ENCODE assay signal across 16 cellular contexts in the genomic region with DNA sequence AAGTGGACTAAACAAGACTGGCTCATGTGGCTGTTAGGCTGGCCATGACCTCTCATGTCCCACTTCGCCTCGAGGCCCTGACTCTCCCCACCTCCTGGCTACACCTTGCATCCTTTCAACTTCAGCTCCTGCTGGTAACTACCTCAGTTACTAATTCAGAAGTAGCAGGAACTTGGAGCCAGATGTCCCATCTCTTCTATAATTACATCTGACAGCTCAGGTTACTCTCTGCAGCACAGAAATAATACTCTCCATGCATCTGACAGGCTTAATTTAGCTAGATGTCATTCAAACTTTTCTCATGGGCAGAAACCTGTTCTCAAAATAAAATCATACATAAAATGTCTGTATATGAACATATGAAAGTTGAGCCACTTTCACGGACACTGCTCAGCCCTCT.
A peak's percentile ranks its signal among the peaks of the same experiment; 100 is the strongest.
DNase-seq lines count a peak whose midpoint lies in the region; ATAC-seq and TF ChIP-seq lines count a peak whose summit lies in the region.
"Had no signal": no experiment of that assay in that cellular context is flagged by ENCODE, and none has a peak within 500 bp of the region (broad histone marks: within the 10 kb centered on the region; RNA-seq: fewer than 3 reads in every experiment).

No MANE protein-coding gene starts in this region.

- H3K79me2 ChIP-seq in SK-N-SH (ENCODE audit: insufficient read depth) = no peaks in the 10 kb centered on the region

- H2AFZ ChIP-seq in SK-N-SH (ENCODE audit: low read depth) = no peak overlapping the region
- H2AFZ ChIP-seq: GM23248 had no signal

- CTCF ChIA-PET in SK-N-SH (lab: Yijun Ruan, JAX) = no interaction called here

- no peak overlapping the region for H3K4me2 ChIP-seq in SK-N-SH
- H3K4me2 ChIP-seq: BLaER1 treated with 17β-estradiol and CSF1 and Interleukin-3, amounts not matched to agents 10 nM and 100 nM had no signal

- no peak overlapping the region for H3K4me3 ChIP-seq in SK-N-SH (ENCODE audit: low read depth in 2 of 2, low read length in 1 of 2)
- H3K4me3 ChIP-seq: BLaER1 treated with 17β-estradiol and CSF1 and Interleukin-3, amounts not matched to agents 10 nM and 100 nM; GM23248 had no signal

- no peak overlapping the region for H3K9ac ChIP-seq in SK-N-SH
- H3K9ac ChIP-seq: BLaER1 treated with 17β-estradiol and CSF1 and Interleukin-3, amounts not matched to agents 10 nM and 100 nM; GM23248 had no signal

- TF ChIP-seq RAD21 in SK-N-SH (IDR thresholded peaks at IDR 0.05; ENCODE audit: low read length) = no peak

- ATAC-seq in SK-N-SH treated with all-trans-retinoic acid at 6 μM for 48 hours = no peak; the same call in 2 of the 3 replicates
- ATAC-seq: HCT116 had no signal

- H3K36me3 Mint-ChIP-seq in nephron progenitor cell (ENCODE audit: low read depth) = no peaks in the 10 kb centered on the region
- no peaks in the 10 kb centered on the region for H3K36me3 Mint-ChIP-seq in type B pancreatic cell
- H3K36me3 Mint-ChIP-seq: CD4-positive, CD25-positive, alpha-beta regulatory T cell had no signal

- WGBS in SK-N-SH (ENCODE audit: low lambda C conversion rate) = 23% methylated on average over 3 of the region's 3 CpGs

- no peak for DNase-seq in SK-N-SH
- peak; percentile 20 to 84 for DNase-seq in NCI-H524 (lab: John Stamatoyannopoulos, UW)
- no peak for DNase-seq in nephron progenitor cell
- no peak for DNase-seq in stimulated activated CD4-positive, alpha-beta T cell treated with anti-CD3 and anti-CD28 coated beads, Interleukin-1b, Interleukin-23, amount 100 ng/mL, for 48 hours
- DNase-seq in cerebellar cortex (ENCODE audit: low spot score) = no peak
- no peak for DNase-seq in type B pancreatic cell (ENCODE audit: extremely low spot score, unreplicated experiment)
- DNase-seq: 8988T; AML-193; CD4-positive, CD25-positive, alpha-beta regulatory T cell; DMS153; DMS79 treated with DMSO at 0.1 percent for 48 hours; EL; GM23248 had no signal

- H4K20me1 ChIP-seq in SK-N-SH (ENCODE audit: insufficient read depth) = no peaks in the 10 kb centered on the region
- H4K20me1 ChIP-seq: BLaER1 treated with 17β-estradiol and CSF1 and Interleukin-3, amounts not matched to agents 10 nM and 100 nM had no signal

- H3K9me2 ChIP-seq in SK-N-SH = no peaks in the 10 kb centered on the region

- no peak overlapping the region for H3K27ac ChIP-seq in SK-N-SH (ENCODE audit: low read depth in 2 of 2, low read length in 1 of 2)
- H3K27ac ChIP-seq: BLaER1 treated with 17β-estradiol and CSF1 and Interleukin-3, amounts not matched to agents 10 nM and 100 nM; GM23248 had no signal

- H3F3A ChIP-seq in SK-N-SH (replicated peaks; ENCODE audit: insufficient read depth) = no peaks in the 10 kb centered on the region

- no peaks in the 10 kb centered on the region for H3K9me3 ChIP-seq in SK-N-SH
- H3K9me3 ChIP-seq: BLaER1 treated with 17β-estradiol and CSF1 and Interleukin-3, amounts not matched to agents 10 nM and 100 nM had no signal

- H3K4me3 Mint-ChIP-seq in nephron progenitor cell (no peak overlapping the region), type B pancreatic cell (no peak overlapping the region)
- H3K4me3 Mint-ChIP-seq: CD4-positive, CD25-positive, alpha-beta regulatory T cell had no signal

- H3K27me3 ChIP-seq in SK-N-SH (ENCODE audit: insufficient read depth) = no peaks in the 10 kb centered on the region; the same call in 1 of the 2 replicates
- H3K27me3 ChIP-seq: BLaER1 treated with 17β-estradiol and CSF1 and Interleukin-3, amounts not matched to agents 10 nM and 100 nM had no signal

- POLR2A ChIA-PET in SK-N-SH (lab: Yijun Ruan, JAX) = no interaction called here

- no peaks in the 10 kb centered on the region for H3K9me3 Mint-ChIP-seq in nephron progenitor cell
- H3K9me3 Mint-ChIP-seq in type B pancreatic cell = no peaks in the 10 kb centered on the region

- peaks cover 12% of the 10 kb centered on the region for H3K27me3 Mint-ChIP-seq in nephron progenitor cell (ENCODE audit: low read depth, poor library complexity)
- no peaks in the 10 kb centered on the region for H3K27me3 Mint-ChIP-seq in type B pancreatic cell

- no peaks in the 10 kb centered on the region for H3K36me3 ChIP-seq in SK-N-SH (replicated peaks in 1 of 2; ENCODE audit: control insufficient read depth in 1 of 2, insufficient read depth in 2 of 2, low read length in 1 of 2)
- H3K36me3 ChIP-seq: BLaER1 treated with 17β-estradiol and CSF1 and Interleukin-3, amounts not matched to agents 10 nM and 100 nM had no signal

- TF ChIP-seq CTCF in SK-N-SH (IDR thresholded peaks at IDR 0.05) (no peak), nephron progenitor cell (IDR thresholded peaks at IDR 0.05) (no peak), type B pancreatic cell (conservative IDR thresholded peaks at IDR 0.05) (no peak)

- no peak for TF ChIP-seq EP300 in SK-N-SH (IDR thresholded peaks at IDR 0.05; ENCODE audit: borderline replicate concordance in 1 of 2, low read depth in 1 of 2, low read length in 1 of 2)

- H3K4me1 Mint-ChIP-seq in nephron progenitor cell = no peaks in the 10 kb centered on the region
- no peaks in the 10 kb centered on the region for H3K4me1 Mint-ChIP-seq in type B pancreatic cell (ENCODE audit: unreplicated experiment)
- H3K4me1 Mint-ChIP-seq: CD4-positive, CD25-positive, alpha-beta regulatory T cell had no signal

- H3K27ac Mint-ChIP-seq in nephron progenitor cell = peak overlapping the region; percentile 55
- no peak overlapping the region for H3K27ac Mint-ChIP-seq in type B pancreatic cell

- no peaks in the 10 kb centered on the region; a peak in 1 of 4 replicates for H3K4me1 ChIP-seq in SK-N-SH (ENCODE audit: control insufficient read depth in 1 of 2, insufficient read depth in 2 of 2, low read depth in 1 of 2, low read length in 1 of 2)
- H3K4me1 ChIP-seq: BLaER1 treated with 17β-estradiol and CSF1 and Interleukin-3, amounts not matched to agents 10 nM and 100 nM had no signal

TF ChIP-seq in SK-N-SH, 30 proteins besides CTCF, POLR2A, EP300 and RAD21:
- TF ChIP-seq MEF2A (IDR thresholded peaks at IDR 0.05; ENCODE audit: borderline replicate concordance, low read depth) (no peak), TCF12 (IDR thresholded peaks at IDR 0.05) (peak; percentile 7; the same call in 1 of the 2 replicates)

TF ChIP-seq in SK-N-SH treated with all-trans-retinoic acid at 6 μM for 48 hours, 23 proteins besides CTCF, POLR2A, EP300 and RAD21:
- no peak for TF ChIP-seq RARB (CRISPR knock-in tag; IDR thresholded peaks at IDR 0.05)
- TF ChIP-seq ZFP30 (CRISPR knock-in tag; IDR thresholded peaks at IDR 0.05) = no peak
- TF ChIP-seq BACH2 (CRISPR knock-in tag; IDR thresholded peaks at IDR 0.05; ENCODE audit: borderline replicate concordance) = no peak
- TF ChIP-seq ISL1 (CRISPR knock-in tag; IDR thresholded peaks at IDR 0.05) = no peak

Comparison
In these comparisons a context has a peak if more than half of its experiments do, and no peak if none do; other contexts are left out.
1. DNase-seq: peak in NCI-H524 (2 of 2); none in SK-N-SH (single experiment), nephron progenitor cell (single experiment), stimulated activated CD4-positive, alpha-beta T cell treated with anti-CD3 and anti-CD28 coated beads, Interleukin-1b, Interleukin-23, amount 100 ng/mL, for 48 hours (single experiment), cerebellar cortex (single experiment) and type B pancreatic cell (single experiment).